ENCODE assay signal across 13 cellular contexts in genomic region chr4:52856802-52857201, GRCh38.
"Had no signal": no experiment of that assay in that cellular context is flagged by ENCODE, and none has a peak within 500 bp of the region (broad histone marks: within the 10 kb centered on the region; RNA-seq: fewer than 3 reads in every experiment).

No MANE protein-coding gene starts in this region.

- H3K27ac Mint-ChIP-seq: T-helper 2 cell treated with Interferon-gamma antibody and Interleukin-4, amounts not matched to agents 5 μg/mL and 100 μg/mL, for 36 hours had no signal

- ATAC-seq: gastrocnemius medialis, heart right ventricle, left lobe of liver had no signal

- H3K36me3 ChIP-seq: gastrocnemius medialis, heart right ventricle, prostate gland, sigmoid colon, stomach had no signal

- H3K4me1 ChIP-seq: prostate gland had no signal

- H3K27me3 ChIP-seq: gastrocnemius medialis, sigmoid colon had no signal

- H3K9me3 ChIP-seq: gastrocnemius medialis, prostate gland had no signal

- H3K4me3 ChIP-seq: gastrocnemius medialis, heart right ventricle, prostate gland, sigmoid colon, stomach had no signal

- H3K27ac ChIP-seq: gastrocnemius medialis, heart right ventricle, prostate gland, sigmoid colon, stomach had no signal

- H3K4me3 Mint-ChIP-seq: nephron; T-helper 2 cell treated with Interferon-gamma antibody and Interleukin-4, amounts not matched to agents 5 μg/mL and 100 μg/mL, for 36 hours had no signal

- DNase-seq: activated CD4-positive, CD25-positive, alpha-beta regulatory T cell treated with anti-CD3 and anti-CD28 coated beads, Interleukin-2, amount 50 U/mL, for 72 hours; activated T-cell treated with anti-CD3 and anti-CD28 coated beads, Interleukin-2, amount 50 U/mL, for 48 hours; gastrocnemius medialis; heart right ventricle; islet precursor cell; mesenchymal stem cell; sigmoid colon; stimulated activated CD4-positive, alpha-beta T cell treated with anti-CD3 and anti-CD28 coated beads, Interleukin-12 subunit alpha, Interleukin-12 subunit beta, amount 100 ng/mL, for 4 hours; stomach had no signal
